Comparison of ENCODE assay signal across 1 cellular context in genomic region chr12:56724989-56725722, GRCh38.
TF ChIP-seq lines count a peak whose summit lies in the region.

TSS of gene NACA (minus strand) at chr12:56725299. CDS start at chr12:56724521, 778 bp downstream.

TF ChIP-seq in K562, 482 proteins besides CTCF, POLR2A, EP300 and RAD21 (continued from another document and continues in another):
- TF ChIP-seq USF1 (CRISPR knock-in tag; IDR thresholded peaks at IDR 0.05) = peak; percentile 48; the same call in 1 of the 2 replicates
- peak in 1 of 2 experiments; percentile 59; a peak in 1 of 4 replicates for TF ChIP-seq ARNT (IDR thresholded peaks at IDR 0.05)
- no peak for TF ChIP-seq SRSF7 (optimal IDR thresholded peaks at IDR 0.05; ENCODE audit: low read depth, low read length)
- no peak for TF ChIP-seq HMGN3 (IDR thresholded peaks at IDR 0.05; ENCODE audit: borderline replicate concordance, extremely low read depth, insufficient read length, low read depth, low read length)
- TF ChIP-seq ZNF384 (IDR thresholded peaks at IDR 0.05; ENCODE audit: low read depth, low read length) = no peak
- peak in 1 of 2 experiments; percentile 74; a peak in 2 of 4 replicates for TF ChIP-seq FOXA3 (CRISPR knock-in tag; conservative IDR thresholded peaks at IDR 0.05 in 1 of 2, IDR thresholded peaks at IDR 0.05 in 1 of 2)
- no peak; the same call in 1 of the 2 replicates for TF ChIP-seq ZNF316 (IDR thresholded peaks at IDR 0.05)
- TF ChIP-seq, protein P1, sequence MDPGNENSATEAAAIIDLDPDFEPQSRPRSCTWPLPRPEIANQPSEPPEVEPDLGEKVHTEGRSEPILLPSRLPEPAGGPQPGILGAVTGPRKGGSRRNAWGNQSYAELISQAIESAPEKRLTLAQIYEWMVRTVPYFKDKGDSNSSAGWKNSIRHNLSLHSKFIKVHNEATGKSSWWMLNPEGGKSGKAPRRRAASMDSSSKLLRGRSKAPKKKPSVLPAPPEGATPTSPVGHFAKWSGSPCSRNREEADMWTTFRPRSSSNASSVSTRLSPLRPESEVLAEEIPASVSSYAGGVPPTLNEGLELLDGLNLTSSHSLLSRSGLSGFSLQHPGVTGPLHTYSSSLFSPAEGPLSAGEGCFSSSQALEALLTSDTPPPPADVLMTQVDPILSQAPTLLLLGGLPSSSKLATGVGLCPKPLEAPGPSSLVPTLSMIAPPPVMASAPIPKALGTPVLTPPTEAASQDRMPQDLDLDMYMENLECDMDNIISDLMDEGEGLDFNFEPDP (CRISPR knock-in tag; IDR thresholded peaks at IDR 0.05) = no peak
- TF ChIP-seq ZZZ3 (IDR thresholded peaks at IDR 0.05) = peak; percentile 96
- TF ChIP-seq GATAD2A (IDR thresholded peaks at IDR 0.05) = peak; percentile 36; the same call in 1 of the 2 replicates
- TF ChIP-seq FOSL1 (tag; conservative IDR thresholded peaks at IDR 0.05) = peak; percentile 55
- peak; percentile 93 for TF ChIP-seq SP1 (CRISPR knock-in tag; IDR thresholded peaks at IDR 0.05)
- no peak for TF ChIP-seq PTBP1 (IDR thresholded peaks at IDR 0.05; ENCODE audit: low read depth, low read length)
- TF ChIP-seq RBM14 (IDR thresholded peaks at IDR 0.05; ENCODE audit: borderline replicate concordance, insufficient read depth, low read depth, low read length) = no peak
- TF ChIP-seq, protein P2, sequence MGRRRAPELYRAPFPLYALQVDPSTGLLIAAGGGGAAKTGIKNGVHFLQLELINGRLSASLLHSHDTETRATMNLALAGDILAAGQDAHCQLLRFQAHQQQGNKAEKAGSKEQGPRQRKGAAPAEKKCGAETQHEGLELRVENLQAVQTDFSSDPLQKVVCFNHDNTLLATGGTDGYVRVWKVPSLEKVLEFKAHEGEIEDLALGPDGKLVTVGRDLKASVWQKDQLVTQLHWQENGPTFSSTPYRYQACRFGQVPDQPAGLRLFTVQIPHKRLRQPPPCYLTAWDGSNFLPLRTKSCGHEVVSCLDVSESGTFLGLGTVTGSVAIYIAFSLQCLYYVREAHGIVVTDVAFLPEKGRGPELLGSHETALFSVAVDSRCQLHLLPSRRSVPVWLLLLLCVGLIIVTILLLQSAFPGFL (CRISPR knock-in tag; IDR thresholded peaks at IDR 0.05) = no peak
- no peak for TF ChIP-seq JUNB (CRISPR knock-in tag; conservative IDR thresholded peaks at IDR 0.05)
- no peak for TF ChIP-seq PHTF2 (CRISPR knock-in tag; IDR thresholded peaks at IDR 0.05)
- peak; percentile 90 for TF ChIP-seq GTF2E2 (tag; IDR thresholded peaks at IDR 0.05)
- TF ChIP-seq ZNF77 (CRISPR knock-in tag; IDR thresholded peaks at IDR 0.05) = no peak
- no peak for TF ChIP-seq KDM2B (CRISPR knock-in tag; IDR thresholded peaks at IDR 0.05)
- no peak for TF ChIP-seq PTTG1 (tag; IDR thresholded peaks at IDR 0.05; ENCODE audit: low read depth)
- TF ChIP-seq, protein P3, sequence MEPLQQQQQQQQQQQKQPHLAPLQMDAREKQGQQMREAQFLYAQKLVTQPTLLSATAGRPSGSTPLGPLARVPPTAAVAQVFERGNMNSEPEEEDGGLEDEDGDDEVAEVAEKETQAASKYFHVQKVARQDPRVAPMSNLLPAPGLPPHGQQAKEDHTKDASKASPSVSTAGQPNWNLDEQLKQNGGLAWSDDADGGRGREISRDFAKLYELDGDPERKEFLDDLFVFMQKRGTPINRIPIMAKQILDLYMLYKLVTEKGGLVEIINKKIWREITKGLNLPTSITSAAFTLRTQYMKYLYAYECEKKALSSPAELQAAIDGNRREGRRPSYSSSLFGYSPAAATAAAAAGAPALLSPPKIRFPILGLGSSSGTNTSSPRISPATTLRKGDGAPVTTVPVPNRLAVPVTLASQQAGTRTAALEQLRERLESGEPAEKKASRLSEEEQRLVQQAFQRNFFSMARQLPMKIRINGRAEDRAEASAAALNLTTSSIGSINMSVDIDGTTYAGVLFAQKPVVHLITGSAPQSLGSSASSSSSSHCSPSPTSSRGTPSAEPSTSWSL (CRISPR knock-in tag; IDR thresholded peaks at IDR 0.05; ENCODE audit: borderline replicate concordance) = no peak
- peak; percentile 99 for TF ChIP-seq TAF7 (tag; IDR thresholded peaks at IDR 0.05)
- no peak for TF ChIP-seq CREBBP (IDR thresholded peaks at IDR 0.05; ENCODE audit: low read depth, low read length)
- TF ChIP-seq SRSF1 (IDR thresholded peaks at IDR 0.05; ENCODE audit: low read depth, low read length) = no peak
- TF ChIP-seq MAZ (CRISPR knock-in tag; conservative IDR thresholded peaks at IDR 0.05 in 1 of 2, IDR thresholded peaks at IDR 0.05 in 1 of 2) = peak; percentile 79 to 83
- no peak; the same call in 1 of the 2 replicates for TF ChIP-seq SMAD4 (CRISPR knock-in tag; conservative IDR thresholded peaks at IDR 0.05)
- TF ChIP-seq, protein P4, sequence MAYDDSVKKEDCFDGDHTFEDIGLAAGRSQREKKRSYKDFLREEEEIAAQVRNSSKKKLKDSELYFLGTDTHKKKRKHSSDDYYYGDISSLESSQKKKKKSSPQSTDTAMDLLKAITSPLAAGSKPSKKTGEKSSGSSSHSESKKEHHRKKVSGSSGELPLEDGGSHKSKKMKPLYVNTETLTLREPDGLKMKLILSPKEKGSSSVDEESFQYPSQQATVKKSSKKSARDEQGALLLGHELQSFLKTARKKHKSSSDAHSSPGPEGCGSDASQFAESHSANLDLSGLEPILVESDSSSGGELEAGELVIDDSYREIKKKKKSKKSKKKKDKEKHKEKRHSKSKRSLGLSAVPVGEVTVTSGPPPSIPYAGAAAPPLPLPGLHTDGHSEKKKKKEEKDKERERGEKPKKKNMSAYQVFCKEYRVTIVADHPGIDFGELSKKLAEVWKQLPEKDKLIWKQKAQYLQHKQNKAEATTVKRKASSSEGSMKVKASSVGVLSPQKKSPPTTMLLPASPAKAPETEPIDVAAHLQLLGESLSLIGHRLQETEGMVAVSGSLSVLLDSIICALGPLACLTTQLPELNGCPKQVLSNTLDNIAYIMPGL (CRISPR knock-in tag; IDR thresholded peaks at IDR 0.05) = no peak; the same call in 1 of the 2 replicates
- peak; percentile 66; the same call in 1 of the 2 replicates for TF ChIP-seq SRSF3 (IDR thresholded peaks at IDR 0.05; ENCODE audit: insufficient read depth, low read length)
- TF ChIP-seq ZNF3 (CRISPR knock-in tag; IDR thresholded peaks at IDR 0.05) = no peak
- TF ChIP-seq, protein P5, sequence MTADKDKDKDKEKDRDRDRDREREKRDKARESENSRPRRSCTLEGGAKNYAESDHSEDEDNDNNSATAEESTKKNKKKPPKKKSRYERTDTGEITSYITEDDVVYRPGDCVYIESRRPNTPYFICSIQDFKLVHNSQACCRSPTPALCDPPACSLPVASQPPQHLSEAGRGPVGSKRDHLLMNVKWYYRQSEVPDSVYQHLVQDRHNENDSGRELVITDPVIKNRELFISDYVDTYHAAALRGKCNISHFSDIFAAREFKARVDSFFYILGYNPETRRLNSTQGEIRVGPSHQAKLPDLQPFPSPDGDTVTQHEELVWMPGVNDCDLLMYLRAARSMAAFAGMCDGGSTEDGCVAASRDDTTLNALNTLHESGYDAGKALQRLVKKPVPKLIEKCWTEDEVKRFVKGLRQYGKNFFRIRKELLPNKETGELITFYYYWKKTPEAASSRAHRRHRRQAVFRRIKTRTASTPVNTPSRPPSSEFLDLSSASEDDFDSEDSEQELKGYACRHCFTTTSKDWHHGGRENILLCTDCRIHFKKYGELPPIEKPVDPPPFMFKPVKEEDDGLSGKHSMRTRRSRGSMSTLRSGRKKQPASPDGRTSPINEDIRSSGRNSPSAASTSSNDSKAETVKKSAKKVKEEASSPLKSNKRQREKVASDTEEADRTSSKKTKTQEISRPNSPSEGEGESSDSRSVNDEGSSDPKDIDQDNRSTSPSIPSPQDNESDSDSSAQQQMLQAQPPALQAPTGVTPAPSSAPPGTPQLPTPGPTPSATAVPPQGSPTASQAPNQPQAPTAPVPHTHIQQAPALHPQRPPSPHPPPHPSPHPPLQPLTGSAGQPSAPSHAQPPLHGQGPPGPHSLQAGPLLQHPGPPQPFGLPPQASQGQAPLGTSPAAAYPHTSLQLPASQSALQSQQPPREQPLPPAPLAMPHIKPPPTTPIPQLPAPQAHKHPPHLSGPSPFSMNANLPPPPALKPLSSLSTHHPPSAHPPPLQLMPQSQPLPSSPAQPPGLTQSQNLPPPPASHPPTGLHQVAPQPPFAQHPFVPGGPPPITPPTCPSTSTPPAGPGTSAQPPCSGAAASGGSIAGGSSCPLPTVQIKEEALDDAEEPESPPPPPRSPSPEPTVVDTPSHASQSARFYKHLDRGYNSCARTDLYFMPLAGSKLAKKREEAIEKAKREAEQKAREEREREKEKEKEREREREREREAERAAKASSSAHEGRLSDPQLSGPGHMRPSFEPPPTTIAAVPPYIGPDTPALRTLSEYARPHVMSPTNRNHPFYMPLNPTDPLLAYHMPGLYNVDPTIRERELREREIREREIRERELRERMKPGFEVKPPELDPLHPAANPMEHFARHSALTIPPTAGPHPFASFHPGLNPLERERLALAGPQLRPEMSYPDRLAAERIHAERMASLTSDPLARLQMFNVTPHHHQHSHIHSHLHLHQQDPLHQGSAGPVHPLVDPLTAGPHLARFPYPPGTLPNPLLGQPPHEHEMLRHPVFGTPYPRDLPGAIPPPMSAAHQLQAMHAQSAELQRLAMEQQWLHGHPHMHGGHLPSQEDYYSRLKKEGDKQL (CRISPR knock-in tag; IDR thresholded peaks at IDR 0.05; ENCODE audit: borderline replicate concordance) = 0 out of 2 replicates have a peak, but pooled peaks have one; percentile 61
- TF ChIP-seq XRCC5 (IDR thresholded peaks at IDR 0.05; ENCODE audit: low read depth, low read length) = no peak
- TF ChIP-seq TAF1 (IDR thresholded peaks at IDR 0.05; ENCODE audit: control insufficient read depth, extremely low read depth, insufficient read depth, low read length, severe bottlenecking) = peak; percentile 98
- TF ChIP-seq SIN3B (IDR thresholded peaks at IDR 0.05; ENCODE audit: low read depth) = no peak
- TF ChIP-seq SMARCA4 (IDR thresholded peaks at IDR 0.05) = no peak
- TF ChIP-seq, protein P6, sequence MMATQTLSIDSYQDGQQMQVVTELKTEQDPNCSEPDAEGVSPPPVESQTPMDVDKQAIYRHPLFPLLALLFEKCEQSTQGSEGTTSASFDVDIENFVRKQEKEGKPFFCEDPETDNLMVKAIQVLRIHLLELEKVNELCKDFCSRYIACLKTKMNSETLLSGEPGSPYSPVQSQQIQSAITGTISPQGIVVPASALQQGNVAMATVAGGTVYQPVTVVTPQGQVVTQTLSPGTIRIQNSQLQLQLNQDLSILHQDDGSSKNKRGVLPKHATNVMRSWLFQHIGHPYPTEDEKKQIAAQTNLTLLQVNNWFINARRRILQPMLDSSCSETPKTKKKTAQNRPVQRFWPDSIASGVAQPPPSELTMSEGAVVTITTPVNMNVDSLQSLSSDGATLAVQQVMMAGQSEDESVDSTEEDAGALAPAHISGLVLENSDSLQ (IDR thresholded peaks at IDR 0.05) = peak; percentile 98
- no peak for TF ChIP-seq MED1 (CRISPR knock-in tag; IDR thresholded peaks at IDR 0.05; ENCODE audit: borderline replicate concordance)
- TF ChIP-seq KDM1A (IDR thresholded peaks at IDR 0.05) = no peak
- TF ChIP-seq HLTF (IDR thresholded peaks at IDR 0.05) = peak; percentile 20; the same call in 1 of the 2 replicates
- peak; percentile 99 for TF ChIP-seq TAF9B (IDR thresholded peaks at IDR 0.05; ENCODE audit: partially characterized antibody)
- TF ChIP-seq ZNF263 (CRISPR knock-in tag; IDR thresholded peaks at IDR 0.05; ENCODE audit: borderline replicate concordance) = peak; percentile 71
- peak; percentile 39; the same call in 1 of the 2 replicates for TF ChIP-seq DPF2 (IDR thresholded peaks at IDR 0.05)
- TF ChIP-seq NR2C2 (CRISPR knock-in tag; IDR thresholded peaks at IDR 0.05) = peak; percentile 100
- TF ChIP-seq NR2C2 (tag; IDR thresholded peaks at IDR 0.05) = peak; percentile 100
- no peak for TF ChIP-seq GTF3C2 (IDR thresholded peaks at IDR 0.05; ENCODE audit: borderline replicate concordance, extremely low read depth, insufficient read length)
- no peak for TF ChIP-seq ZNF23 (CRISPR knock-in tag; IDR thresholded peaks at IDR 0.05)
- peak; percentile 28; the same call in 1 of the 2 replicates for TF ChIP-seq LEF1 (IDR thresholded peaks at IDR 0.05)
- 0 out of 2 replicates have a peak, but pooled peaks have one; percentile 58 for TF ChIP-seq NCOR1 (IDR thresholded peaks at IDR 0.05)
- TF ChIP-seq SAFB (IDR thresholded peaks at IDR 0.05; ENCODE audit: borderline replicate concordance, low read depth, low read length) = peak; percentile 61; the same call in 1 of the 2 replicates
- no peak for TF ChIP-seq ATF1 (CRISPR knock-in tag; IDR thresholded peaks at IDR 0.05)
- TF ChIP-seq ATF1 (tag; IDR thresholded peaks at IDR 0.05) = peak; percentile 88
- TF ChIP-seq KLF16 (IDR thresholded peaks at IDR 0.05) = no peak
- TF ChIP-seq GABPA (tag; conservative IDR thresholded peaks at IDR 0.05; ENCODE audit: low read depth) = peak; percentile 99
